9 cellular contexts compared by ENCODE assay signal in the genomic region with DNA sequence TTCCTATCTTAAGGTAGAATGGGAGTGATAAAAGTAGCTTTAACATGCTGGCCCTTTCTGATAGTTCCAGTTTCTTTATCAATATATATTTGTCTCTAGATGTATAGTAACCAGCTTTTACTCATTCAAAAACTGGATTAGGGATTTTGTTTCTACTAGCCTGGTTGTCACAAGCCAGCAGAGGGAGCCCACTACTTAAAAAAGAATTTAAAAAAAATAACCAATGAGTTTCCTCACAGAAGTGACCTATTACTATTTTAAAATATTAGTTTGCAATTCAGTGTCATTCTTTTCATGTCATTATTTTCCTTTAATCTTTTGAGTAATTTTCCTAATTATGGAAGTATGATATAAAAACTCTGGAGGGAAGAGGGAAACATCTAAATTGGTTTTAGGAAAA.
DNase-seq lines count a peak whose midpoint lies in the region; ATAC-seq and TF ChIP-seq lines count a peak whose summit lies in the region.
"Had no signal": no experiment of that assay in that cellular context is flagged by ENCODE, and none has a peak within 500 bp of the region (broad histone marks: within the 10 kb centered on the region; RNA-seq: fewer than 3 reads in every experiment).

No MANE protein-coding gene starts in this region.

- no peak overlapping the region for H3K4me3 ChIP-seq in esophagus muscularis mucosa

- peaks cover 0 to 13% (median 2%) of the 10 kb centered on the region in 4 donors for H3K36me3 ChIP-seq in esophagus muscularis mucosa

- TF ChIP-seq CTCF in esophagus muscularis mucosa (IDR thresholded peaks at IDR 0.05), result peak; percentile 54 to 62 (median 54)

- intact Hi-C loops in esophagus muscularis mucosa (cut with DNase I), result loop anchor here (5.0 kb wide), 1 partner anchor 102 kb away; no protein-coding TSS in a partner anchor

- no peaks in the 10 kb centered on the region for H3K9me3 Mint-ChIP-seq in activated naive CD8-positive, alpha-beta T cell treated with anti-CD3 and anti-CD28 coated beads for 36 hours

- TF ChIP-seq POLR2A in esophagus muscularis mucosa (IDR thresholded peaks at IDR 0.05; ENCODE audit: low read depth), result no peak

- no peak for TF ChIP-seq EP300 in esophagus muscularis mucosa (IDR thresholded peaks at IDR 0.05)

- peaks cover 1% of the 10 kb centered on the region for H3K4me1 Mint-ChIP-seq in activated naive CD8-positive, alpha-beta T cell treated with anti-CD3 and anti-CD28 coated beads for 36 hours

- no peak overlapping the region for H3K27ac ChIP-seq in esophagus muscularis mucosa (replicated peaks in 1 of 4)

- H3K9me3 ChIP-seq in esophagus muscularis mucosa, result no peaks in the 10 kb centered on the region

- H3K4me3 Mint-ChIP-seq in activated naive CD8-positive, alpha-beta T cell treated with anti-CD3 and anti-CD28 coated beads for 36 hours, result no peak overlapping the region
- H3K4me3 Mint-ChIP-seq: activated naive CD8-positive, alpha-beta T cell had no signal

- DNase-seq in NCI-H345 (lab: John Stamatoyannopoulos, UW), result peak; percentile 17
- no peak for DNase-seq in NCI-H345 treated with DMSO at 0.1 percent for 48 hours (lab: John Stamatoyannopoulos, UW; ENCODE audit: unreplicated experiment)
- peak; percentile 47 for DNase-seq in RPMI8226
- no peak for DNase-seq in esophagus muscularis mucosa (ENCODE audit: extremely low spot score)
- DNase-seq in pons (ENCODE audit: low spot score), result peak; percentile 60
- no peak for DNase-seq in activated naive CD8-positive, alpha-beta T cell treated with anti-CD3 and anti-CD28 coated beads for 36 hours
- no peak for DNase-seq in GM19240 (ENCODE audit: insufficient read length, low spot score)

- no peak overlapping the region for H3K27ac Mint-ChIP-seq in activated naive CD8-positive, alpha-beta T cell treated with anti-CD3 and anti-CD28 coated beads for 36 hours
- H3K27ac Mint-ChIP-seq: activated naive CD8-positive, alpha-beta T cell had no signal

- ATAC-seq in HG03135 (IDR thresholded peaks at IDR 0.05; ENCODE audit: unreplicated experiment), result peak; percentile 63

- no peaks in the 10 kb centered on the region for H3K4me1 ChIP-seq in esophagus muscularis mucosa

- H3K27me3 Mint-ChIP-seq in activated naive CD8-positive, alpha-beta T cell treated with anti-CD3 and anti-CD28 coated beads for 36 hours, result no peaks in the 10 kb centered on the region
- H3K27me3 Mint-ChIP-seq: activated naive CD8-positive, alpha-beta T cell had no signal

- peaks cover 2% of the 10 kb centered on the region for H3K36me3 Mint-ChIP-seq in activated naive CD8-positive, alpha-beta T cell treated with anti-CD3 and anti-CD28 coated beads for 36 hours

- no peaks in the 10 kb centered on the region for H3K27me3 ChIP-seq in esophagus muscularis mucosa

Comparison
In these comparisons a context has a peak if more than half of its experiments do, and no peak if none do; other contexts are left out.
1. DNase-seq: peak in NCI-H345 (single experiment), RPMI8226 (single experiment) and pons (single experiment); none in NCI-H345 treated with DMSO at 0.1 percent for 48 hours (single experiment), esophagus muscularis mucosa (single experiment), activated naive CD8-positive, alpha-beta T cell treated with anti-CD3 and anti-CD28 coated beads for 36 hours (single experiment) and GM19240 (single experiment).